1 cellular context compared by ENCODE assay signal in genomic region chr20:3157817-3158216, GRCh38.
TF ChIP-seq lines count a peak whose summit lies in the region.

No MANE protein-coding gene starts in this region.

TF ChIP-seq in HEK293, 187 proteins besides CTCF, POLR2A, EP300 and RAD21 (continued from another document):
- no peak for TF ChIP-seq REST (tag by site-specific recombination; IDR thresholded peaks at IDR 0.05)
TF ChIP-seq in HEK293: peak in this region for 0.
